In genomic region chr5:172153695-172154094, GRCh38 we compare ENCODE assay signal across 22 cellular contexts. TPM values are rescaled to one million over a fixed set of nuclear protein-coding genes. Genes with fewer than 3 reads are reported as not detected.
A peak's percentile ranks its signal among the peaks of the same experiment; 100 is the strongest.
DNase-seq lines count a peak whose midpoint lies in the region; ATAC-seq and TF ChIP-seq lines count a peak whose summit lies in the region.
"Had no signal": no experiment of that assay in that cellular context is flagged by ENCODE, and none has a peak within 500 bp of the region (broad histone marks: within the 10 kb centered on the region; RNA-seq: fewer than 3 reads in every experiment).

No MANE protein-coding gene starts in this region.

- H3K27ac Mint-ChIP-seq in activated CD4-positive, alpha-beta T cell treated with anti-CD3 and anti-CD28 coated beads, Interleukin-2, amount 10 ng/mL, durations not matched to agents 24 days and 14 days, result peak overlapping the region; percentile 30
- peak overlapping the region; percentile 93 for H3K27ac Mint-ChIP-seq in central memory CD8-positive, alpha-beta T cell (ENCODE audit: low read depth)
- H3K27ac Mint-ChIP-seq in stimulated activated effector memory CD8-positive, alpha-beta T cell treated with anti-CD3 and anti-CD28 coated beads, Interleukin-12 subunit alpha, Interleukin-12 subunit beta, amount 100 ng/mL, for 72 hours, result peak overlapping the region; percentile 87

- H3K4me3 Mint-ChIP-seq in activated CD4-positive, alpha-beta T cell treated with anti-CD3 and anti-CD28 coated beads, Interleukin-2, amount 10 ng/mL, durations not matched to agents 24 days and 14 days, result no peak overlapping the region
- no peak overlapping the region for H3K4me3 Mint-ChIP-seq in central memory CD8-positive, alpha-beta T cell
- H3K4me3 Mint-ChIP-seq in stimulated activated effector memory CD8-positive, alpha-beta T cell treated with anti-CD3 and anti-CD28 coated beads, Interleukin-12 subunit alpha, Interleukin-12 subunit beta, amount 100 ng/mL, for 72 hours, result no peak overlapping the region

- peaks cover 13% of the 10 kb centered on the region for H3K4me1 ChIP-seq in OCI-LY1 (ENCODE audit: insufficient read depth, low read length, severe bottlenecking)
- H3K4me1 ChIP-seq: A549 had no signal

- no peaks in the 10 kb centered on the region for H3K79me2 ChIP-seq in OCI-LY1 (ENCODE audit: insufficient read depth, low read length)

- no peaks in the 10 kb centered on the region for H3F3A ChIP-seq in OCI-LY1 (ENCODE audit: insufficient read depth, low read length)

- H3K4me3 ChIP-seq in OCI-LY1 (ENCODE audit: low read depth, low read length, poor library complexity, severe bottlenecking) (no peak overlapping the region), H7 (ENCODE audit: insufficient read depth, low read depth, low read length) (no peak overlapping the region)
- H3K4me3 ChIP-seq: A549, GM23248, MG63, skin epidermis, suprapubic skin had no signal

- no peaks in the 10 kb centered on the region for H3K27me3 Mint-ChIP-seq in activated CD4-positive, alpha-beta T cell treated with anti-CD3 and anti-CD28 coated beads, Interleukin-2, amount 10 ng/mL, durations not matched to agents 24 days and 14 days
- H3K27me3 Mint-ChIP-seq in central memory CD8-positive, alpha-beta T cell, result no peaks in the 10 kb centered on the region

- H2AFZ ChIP-seq in OCI-LY1 (ENCODE audit: low read length), result no peak overlapping the region
- H2AFZ ChIP-seq: GM23248 had no signal

- H3K36me3 ChIP-seq in OCI-LY1 (ENCODE audit: insufficient read depth, low read length) (peaks cover 58% of the 10 kb centered on the region), H7 (replicated peaks; ENCODE audit: control insufficient read depth, insufficient read depth, low read length) (no peaks in the 10 kb centered on the region; the same call in 1 of the 2 replicates)
- H3K36me3 ChIP-seq: suprapubic skin had no signal

- DNase-seq in activated CD4-positive, alpha-beta T cell treated with anti-CD3 and anti-CD28 coated beads, Interleukin-2, amount 10 ng/mL, durations not matched to agents 24 days and 14 days, result no peak
- no peak for DNase-seq in activated CD4-positive, alpha-beta T cell treated with anti-CD3 and anti-CD28 coated beads for 4 hours
- no peak for DNase-seq in central memory CD8-positive, alpha-beta T cell (ENCODE audit: low spot score in 2 of 2)
- no peak for DNase-seq in stimulated activated effector memory CD8-positive, alpha-beta T cell treated with anti-CD3 and anti-CD28 coated beads, Interleukin-12 subunit alpha, Interleukin-12 subunit beta, amount 100 ng/mL, for 72 hours (ENCODE audit: low spot score in 2 of 2)
- DNase-seq in H7 (no peak), putamen (ENCODE audit: low spot score) (no peak), Ammon's horn (ENCODE audit: low spot score) (no peak)
- DNase-seq: activated CD4-positive, alpha-beta T cell treated with anti-CD3 and anti-CD28 coated beads, Interleukin-2, amount 50 U/mL, for 1 hour; caudate nucleus; DMS79 treated with DMSO at 0.1 percent for 48 hours; effector CD8-positive, alpha-beta T cell; GM23248; MG63; NCI-H2227 treated with DMSO at 0.1 percent for 48 hours; stimulated activated CD4-positive, alpha-beta T cell treated with anti-CD3 and anti-CD28 coated beads, Interleukin-4, amount 100 ng/mL, for 24 hours had no signal

- no peak for TF ChIP-seq CTCF in OCI-LY1 (IDR thresholded peaks at IDR 0.05; ENCODE audit: low read length)

- peaks cover 45% of the 10 kb centered on the region for H3K4me1 Mint-ChIP-seq in activated CD4-positive, alpha-beta T cell treated with anti-CD3 and anti-CD28 coated beads, Interleukin-2, amount 10 ng/mL, durations not matched to agents 24 days and 14 days
- H3K4me1 Mint-ChIP-seq in central memory CD8-positive, alpha-beta T cell, result peaks cover 69% of the 10 kb centered on the region
- peaks cover 78% of the 10 kb centered on the region for H3K4me1 Mint-ChIP-seq in stimulated activated effector memory CD8-positive, alpha-beta T cell treated with anti-CD3 and anti-CD28 coated beads, Interleukin-12 subunit alpha, Interleukin-12 subunit beta, amount 100 ng/mL, for 72 hours

- H3K4me2 ChIP-seq in OCI-LY1 (ENCODE audit: low read length), result no peak overlapping the region
- H3K4me2 ChIP-seq: A549 had no signal

- H3K9me3 Mint-ChIP-seq in activated CD4-positive, alpha-beta T cell treated with anti-CD3 and anti-CD28 coated beads, Interleukin-2, amount 10 ng/mL, durations not matched to agents 24 days and 14 days, result no peaks in the 10 kb centered on the region
- H3K9me3 Mint-ChIP-seq in central memory CD8-positive, alpha-beta T cell, result no peaks in the 10 kb centered on the region
- H3K9me3 Mint-ChIP-seq in stimulated activated effector memory CD8-positive, alpha-beta T cell treated with anti-CD3 and anti-CD28 coated beads, Interleukin-12 subunit alpha, Interleukin-12 subunit beta, amount 100 ng/mL, for 72 hours, result no peaks in the 10 kb centered on the region

- no peaks in the 10 kb centered on the region for H3K9me3 ChIP-seq in OCI-LY1 (ENCODE audit: low read length)
- H3K9me3 ChIP-seq: A549, MG63, suprapubic skin had no signal

- H3K27me3 ChIP-seq in OCI-LY1 (ENCODE audit: insufficient read depth, low read length) (no peaks in the 10 kb centered on the region), H7 (ENCODE audit: control insufficient read depth, insufficient read depth, low read length) (no peaks in the 10 kb centered on the region)
- H3K27me3 ChIP-seq: MG63, suprapubic skin had no signal

- H3K9me2 ChIP-seq in OCI-LY1 (ENCODE audit: low read depth, low read length), result no peaks in the 10 kb centered on the region

- H3K27ac ChIP-seq in OCI-LY1 (ENCODE audit: low read depth, low read length, poor library complexity, severe bottlenecking), result peak overlapping the region; percentile 5
- H3K27ac ChIP-seq: A549, GM23248, suprapubic skin had no signal

- H3K36me3 Mint-ChIP-seq in activated CD4-positive, alpha-beta T cell treated with anti-CD3 and anti-CD28 coated beads, Interleukin-2, amount 10 ng/mL, durations not matched to agents 24 days and 14 days (ENCODE audit: low read depth), result peaks cover 72% of the 10 kb centered on the region
- peaks cover 89% of the 10 kb centered on the region for H3K36me3 Mint-ChIP-seq in central memory CD8-positive, alpha-beta T cell (ENCODE audit: insufficient read depth)
- peaks cover 100% of the 10 kb centered on the region for H3K36me3 Mint-ChIP-seq in stimulated activated effector memory CD8-positive, alpha-beta T cell treated with anti-CD3 and anti-CD28 coated beads, Interleukin-12 subunit alpha, Interleukin-12 subunit beta, amount 100 ng/mL, for 72 hours

- no peak overlapping the region for H3K9ac ChIP-seq in OCI-LY1 (ENCODE audit: low read length)
- H3K9ac ChIP-seq: GM23248 had no signal

- no peaks in the 10 kb centered on the region for H4K20me1 ChIP-seq in OCI-LY1 (ENCODE audit: insufficient read depth, low read length)

- no peak for ATAC-seq in central memory CD8-positive, alpha-beta T cell (replicated peaks; ENCODE audit: extremely low read depth, poor library complexity, severe bottlenecking)
- no peak for ATAC-seq in stimulated activated effector memory CD8-positive, alpha-beta T cell treated with anti-CD3 and anti-CD28 coated beads, Interleukin-12 subunit alpha, Interleukin-12 subunit beta, amount 100 ng/mL, for 72 hours
- ATAC-seq: A549 had no signal

- intact Hi-C loops in activated CD4-positive, alpha-beta T cell treated with anti-CD3 and anti-CD28 coated beads, Interleukin-2, amount 10 ng/mL, durations not matched to agents 24 days and 14 days (cut with micrococcal nuclease), result loop anchor here (5.0 kb wide), 1 partner anchor 34 kb away; the partner anchor contains the start of gene STK10

RNA-seq across cellular contexts. Expression of gene STK10, which starts 34.3 kb away (rescaled TPM):
- 87.9 and 91.1 TPM in 2 replicates for total RNA-seq in activated CD4-positive, alpha-beta T cell treated with anti-CD3 and anti-CD28 coated beads, Interleukin-2, amount 10 ng/mL, durations not matched to agents 24 days and 14 days
- 7.4 and 10.2 TPM in 2 replicates for total RNA-seq in H7 (2014; rRNA removed; shearing (Covaris generic))

RNA-seq across cellular contexts. Expression of gene EFCAB9, which starts 40.3 kb away (rescaled TPM):
- not detected in 2 replicates for total RNA-seq in activated CD4-positive, alpha-beta T cell treated with anti-CD3 and anti-CD28 coated beads, Interleukin-2, amount 10 ng/mL, durations not matched to agents 24 days and 14 days
- not detected in 2 replicates for total RNA-seq in H7 (2014; rRNA removed; shearing (Covaris generic))
- total RNA-seq: fibroblast of lung, GM23248, liver, myocyte, suprapubic skin had no signal

Comparison
In these comparisons a context has a peak if more than half of its experiments do, and no peak if none do; other contexts are left out.
1. H3K27ac Mint-ChIP-seq: peak in every context shown above with its lines; median percentile 93 in central memory CD8-positive, alpha-beta T cell; 87 in stimulated activated effector memory CD8-positive, alpha-beta T cell treated with anti-CD3 and anti-CD28 coated beads, Interleukin-12 subunit alpha, Interleukin-12 subunit beta, amount 100 ng/mL, for 72 hours; 30 in activated CD4-positive, alpha-beta T cell treated with anti-CD3 and anti-CD28 coated beads, Interleukin-2, amount 10 ng/mL, durations not matched to agents 24 days and 14 days.